In the genomic region with DNA sequence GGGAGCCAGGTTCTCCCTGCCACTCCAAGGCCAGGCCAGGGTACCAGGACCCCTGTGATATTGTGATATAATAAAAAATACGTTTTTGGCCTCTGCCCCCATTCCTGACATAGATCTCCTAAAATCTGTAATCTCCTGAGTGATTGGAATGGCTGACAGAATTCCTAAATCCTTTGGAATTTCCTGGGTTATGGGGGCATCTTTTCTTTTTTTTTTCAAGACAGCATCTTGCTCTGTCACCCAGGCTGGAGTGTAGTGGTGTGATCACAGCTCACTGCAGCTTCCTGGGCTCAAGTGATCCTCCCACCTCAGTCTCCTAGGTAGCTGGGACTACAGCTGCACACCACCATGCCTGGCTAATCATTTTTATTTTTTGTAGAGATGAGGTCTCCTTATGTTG, we compare ENCODE assay signal across 22 cellular contexts. TPM values are rescaled to one million over a fixed set of nuclear protein-coding genes. Genes with fewer than 3 reads are reported as not detected.
DNase-seq lines count a peak whose midpoint lies in the region; ATAC-seq and TF ChIP-seq lines count a peak whose summit lies in the region.
"Had no signal": no experiment of that assay in that cellular context is flagged by ENCODE, and none has a peak within 500 bp of the region (broad histone marks: within the 10 kb centered on the region; RNA-seq: fewer than 3 reads in every experiment).

No MANE protein-coding gene starts in this region.

- WGBS in gastroesophageal sphincter (ENCODE audit: low coverage in 1 of 2), 2 donors: 50% methylated on average over 1 of the region's 1 CpG; no CpG with 5 or more reads in 1 of the 2 donors

- H3K4me1 ChIP-seq in RWPE2 (ENCODE audit: insufficient read depth, poor library complexity, severe bottlenecking) (peaks cover 37% of the 10 kb centered on the region), gastroesophageal sphincter (peaks cover 0 to 59% (median 9%) of the 10 kb centered on the region in 3 donors), rectal smooth muscle tissue (ENCODE audit: control insufficient read depth, insufficient read depth, low read length) (peaks cover 38% of the 10 kb centered on the region), uterus (peaks cover 5 to 21% of the 10 kb centered on the region in 2 donors)
- H3K4me1 ChIP-seq: testis had no signal

- H3K9me3 ChIP-seq in RWPE2 (ENCODE audit: severe bottlenecking): no peaks in the 10 kb centered on the region
- H3K9me3 ChIP-seq in gastroesophageal sphincter: no peaks in the 10 kb centered on the region
- H3K9me3 ChIP-seq in uterus: no peaks in the 10 kb centered on the region
- H3K9me3 ChIP-seq: testis had no signal

- TF ChIP-seq POLR2A in gastroesophageal sphincter (IDR thresholded peaks at IDR 0.05): no peak
- TF ChIP-seq POLR2A in uterus (IDR thresholded peaks at IDR 0.05): no peak

- no peaks in the 10 kb centered on the region for H3K27me3 ChIP-seq in RWPE2 (ENCODE audit: insufficient read depth, poor library complexity, severe bottlenecking)
- H3K27me3 ChIP-seq in gastroesophageal sphincter: no peaks in the 10 kb centered on the region
- no peaks in the 10 kb centered on the region for H3K27me3 ChIP-seq in rectal smooth muscle tissue (ENCODE audit: control insufficient read depth, insufficient read depth, low read length)
- no peaks in the 10 kb centered on the region for H3K27me3 ChIP-seq in uterus
- H3K27me3 ChIP-seq: testis had no signal

- TF ChIP-seq CTCF in RWPE2 (IDR thresholded peaks at IDR 0.05; ENCODE audit: poor library complexity, severe bottlenecking): no peak
- no peak for TF ChIP-seq CTCF in gastroesophageal sphincter (IDR thresholded peaks at IDR 0.05)
- TF ChIP-seq CTCF in uterus (IDR thresholded peaks at IDR 0.05): no peak

- no peak overlapping the region for H3K9ac ChIP-seq in rectal smooth muscle tissue (ENCODE audit: low read length)

- TF ChIP-seq EP300 in gastroesophageal sphincter (IDR thresholded peaks at IDR 0.05): no peak

- peak; percentile 51 for DNase-seq in EL
- no peak for DNase-seq in RWPE2 (ENCODE audit: low spot score)
- no peak for DNase-seq in activated CD4-positive, alpha-beta T cell treated with anti-CD3 and anti-CD28 coated beads for 48 hours
- no peak for DNase-seq in activated CD4-positive, alpha-beta T cell treated with anti-CD3 and anti-CD28 coated beads for 1 hour
- DNase-seq in uterus: no peak
- DNase-seq: activated CD4-positive, alpha-beta memory T cell treated with anti-CD3 and anti-CD28 coated beads, Interleukin-2, amount 10 ng/mL, durations not matched to agents 7 days and 5 days; activated naive CD4-positive, alpha-beta T cell; anterior cingulate cortex; CD8-positive, alpha-beta memory T cell; hippocampal formation; NCI-H146; NCI-H748 treated with DMSO at 0.1 percent for 48 hours; SIG-M5; testis had no signal

- H3K27ac ChIP-seq in RWPE2 (ENCODE audit: poor library complexity, severe bottlenecking) (peak overlapping the region; percentile 86), gastroesophageal sphincter (peak overlapping the region in 3 of 4 donors; percentile 65 to 98 (median 93)), rectal smooth muscle tissue (ENCODE audit: low read depth, low read length) (peak overlapping the region; percentile 55), uterus (peak overlapping the region in 1 of 2 donors; percentile 67)
- H3K27ac ChIP-seq: testis had no signal

- H3K36me3 ChIP-seq in RWPE2 (ENCODE audit: low read depth): no peaks in the 10 kb centered on the region
- H3K36me3 ChIP-seq in gastroesophageal sphincter: no peaks in the 10 kb centered on the region
- H3K36me3 ChIP-seq in rectal smooth muscle tissue (ENCODE audit: control insufficient read depth, insufficient read depth, low read length): no peaks in the 10 kb centered on the region
- H3K36me3 ChIP-seq in uterus: no peaks in the 10 kb centered on the region

- no peak for ATAC-seq in RWPE2 (ENCODE audit: low read depth)
- no peak for ATAC-seq in gastroesophageal sphincter
- ATAC-seq in GM21447 (IDR thresholded peaks at IDR 0.05; ENCODE audit: unreplicated experiment): no peak
- ATAC-seq: WTC11 had no signal

- intact Hi-C loops in uterus (cut with DNase I; ENCODE audit: low total_unique reads): loop anchor here (10.0 kb wide), 1 partner anchor 93 kb away; the partner anchor contains the start of gene AFG3L2

- H3K4me3 ChIP-seq in RWPE2 (ENCODE audit: severe bottlenecking) (no peak overlapping the region), gastroesophageal sphincter (no peak overlapping the region), rectal smooth muscle tissue (ENCODE audit: low read length) (no peak overlapping the region), uterus (no peak overlapping the region)
- H3K4me3 ChIP-seq: testis had no signal

RNA-seq across cellular contexts. Expression of gene TUBB6, which starts 26.2 kb away (rescaled TPM):
- total RNA-seq in gastroesophageal sphincter (100 to 1,000 TPM; 398 to 983 (median 654) TPM), uterus (100 to 1,000 TPM; 222 to 456 (median 280) TPM)
- total RNA-seq: OCI-LY7 had no signal

RNA-seq across cellular contexts. Expression of gene CIDEA, which starts 27.7 kb away (rescaled TPM):
- total RNA-seq in gastroesophageal sphincter (1 to 10 TPM in 1 of 4 donors, under 1 TPM in 2, not detected in 1; 0.31 to 5.1 (median 0.59) TPM), uterus (not detected)
- total RNA-seq: activated CD4-positive, alpha-beta memory T cell treated with anti-CD3 and anti-CD28 coated beads, Interleukin-2, amount 10 ng/mL, durations not matched to agents 7 days and 5 days; CD8-positive, alpha-beta memory T cell; H4; M059J; OCI-LY7; T-helper 2 cell treated with Interferon-gamma antibody and Interleukin-4, amounts not matched to agents 100 ng/mL and 5 ng/mL, for 36 hours; testis had no signal
